ENCODE assay signal across 9 cellular contexts in genomic region chr10:11553773-11554381, GRCh38. TPM values are rescaled to one million over a fixed set of nuclear protein-coding genes. Genes with fewer than 3 reads are reported as not detected.
DNase-seq lines count a peak whose midpoint lies in the region; ATAC-seq, FAIRE-seq and TF ChIP-seq lines count a peak whose summit lies in the region.
"Had no signal": no experiment of that assay in that cellular context is flagged by ENCODE, and none has a peak within 500 bp of the region (broad histone marks: within the 10 kb centered on the region; RNA-seq: fewer than 3 reads in every experiment).

No MANE protein-coding gene starts in this region.

- POLR2A ChIA-PET in GM12878 (lab: Charles Lee) = interaction anchor here (0.6 to 1.3 kb wide), 9 partner anchors 20 to 145 kb away, joined by 3 to 5 read pairs (median 3); no protein-coding TSS in a partner anchor

- no peaks in the 10 kb centered on the region for H4K20me1 ChIP-seq in GM12878 (ENCODE audit: control insufficient read depth, insufficient read depth)

- TF ChIP-seq RAD21 in GM12878 (IDR thresholded peaks at IDR 0.05; ENCODE audit: insufficient read depth, low read depth, low read length) = no peak

- H3K27me3 ChIP-seq in GM12878 (replicated peaks in 1 of 2; ENCODE audit: control insufficient read depth in 2 of 2, insufficient read depth in 2 of 2, low read length in 1 of 2) = no peaks in the 10 kb centered on the region

- H3K9me3 ChIP-seq in GM12878 (replicated peaks; ENCODE audit: control insufficient read depth, insufficient read depth, low read length) = no peaks in the 10 kb centered on the region; the same call in 1 of the 3 replicates

- H2AFZ ChIP-seq in GM12878 (ENCODE audit: control insufficient read depth, low read depth, low read length) = no peak overlapping the region

- BruUV-seq in GM12878 (replicated peaks; lab: Mats Ljungman, UMichigan) = no TSS peak

- peak overlapping the region; percentile 93 for H3K27ac ChIP-seq in GM12878 (ENCODE audit: control insufficient read depth, insufficient read depth)

- SMC1A ChIA-PET in GM12878 (lab: Charles Lee; ENCODE audit: uncharacterized antibody, unreplicated experiment) = interaction anchor here (0.6 to 2.6 kb wide), 24 partner anchors 12 to 204 kb away, joined by 3 to 25 read pairs (median 4); no protein-coding TSS in a partner anchor

- H3K4me1 ChIP-seq in GM12878 (ENCODE audit: control insufficient read depth, insufficient read depth, low read length) = peaks cover 52% of the 10 kb centered on the region

- peak overlapping the region; percentile 86 for H3K4me2 ChIP-seq in GM12878 (ENCODE audit: control insufficient read depth, insufficient read depth)

- peaks cover 0 to 4% of the 10 kb centered on the region in 2 experiments; a peak in 1 of 4 replicates for H3K36me3 ChIP-seq in GM12878 (ENCODE audit: control insufficient read depth in 2 of 2, insufficient read depth in 2 of 2, low read length in 1 of 2)

- ATAC-seq in GM18508 (IDR thresholded peaks at IDR 0.05; ENCODE audit: insufficient read depth, unreplicated experiment) (peak; percentile 66), GM21390 (IDR thresholded peaks at IDR 0.05; ENCODE audit: unreplicated experiment) (peak; percentile 77), HG03280 (IDR thresholded peaks at IDR 0.05; ENCODE audit: unreplicated experiment) (peak; percentile 82), GM12878 (peak; percentile 95)

- 30% methylated on average over 6 of the region's 6 CpGs for WGBS in GM12878 (ENCODE audit: insufficient coverage, insufficient replicate concordance, low lambda C conversion rate, missing lambda C conversion rate)

- peaks cover 85% of the 10 kb centered on the region for H3K79me2 ChIP-seq in GM12878 (ENCODE audit: control insufficient read depth, insufficient read depth, low read length)

- CTCF ChIA-PET in GM12878 (lab: Yijun Ruan, JAX) = interaction anchor here (0.6 to 2.2 kb wide), 12 partner anchors 15 to 145 kb away, joined by 3 to 7 read pairs (median 3); no protein-coding TSS in a partner anchor

- H3K4me3 ChIP-seq in GM12878 = peak overlapping the region; percentile 57

- peak overlapping the region; percentile 75 for H3K9ac ChIP-seq in GM12878 (ENCODE audit: control insufficient read depth, insufficient read depth, low read length)

- in situ Hi-C loops in GM12878 (cut with MboI) = no loop called here

- intact Hi-C loops in GM12878 (cut with micrococcal nuclease; ENCODE audit: unreplicated experiment) = loop anchor here (2.0 kb wide), 1 partner anchor 55 kb away; no protein-coding TSS in a partner anchor

- FAIRE-seq in GM12878 (lab: Jason Lieb, UNC) = peak; percentile 93

- no peak for TF ChIP-seq EP300 in GM12878 (IDR thresholded peaks at IDR 0.05; ENCODE audit: borderline replicate concordance in 1 of 2, control insufficient read depth in 1 of 2, low read depth in 2 of 2, low read length in 2 of 2)

- TF ChIP-seq CTCF in GM12878 (IDR thresholded peaks at IDR 0.05 in 2 of 3, conservative IDR thresholded peaks at IDR 0.05 in 1 of 3; ENCODE audit: control insufficient read depth in 2 of 3, extremely low read depth in 1 of 3, insufficient read depth in 1 of 3, low read depth in 3 of 3, low read length in 3 of 3) = no peak

- RAD21 ChIA-PET in GM12878 (lab: Charles Lee; ENCODE audit: unreplicated experiment) = interaction anchor here (0.8 to 1.9 kb wide), 19 partner anchors 14 to 200 kb away, joined by 3 to 30 read pairs (median 4); no protein-coding TSS in a partner anchor

- DNase-seq in GM12878 (ENCODE audit: low read depth, low spot score) (peak; percentile 87), ureter (ENCODE audit: low spot score) (no peak), hepatic stellate cell (ENCODE audit: low spot score) (no peak), DMS79 treated with DMSO at 0.1 percent for 48 hours (lab: John Stamatoyannopoulos, UW) (no peak)
- no peak for DNase-seq in effector CD8-positive, alpha-beta T cell (lab: John Stamatoyannopoulos, UW)
- DNase-seq: NCI-H226 had no signal

- no peak for TF ChIP-seq POLR2A in GM12878 (IDR thresholded peaks at IDR 0.05; ENCODE audit: low read depth, low read length)

TF ChIP-seq in GM12878, 131 proteins besides CTCF, POLR2A, EP300 and RAD21 (continues in another document):
- no peak for TF ChIP-seq ESRRA (IDR thresholded peaks at IDR 0.05; ENCODE audit: low read length)
- no peak for TF ChIP-seq FOXM1 (IDR thresholded peaks at IDR 0.05; ENCODE audit: low read depth, low read length)
- TF ChIP-seq ZZZ3 (IDR thresholded peaks at IDR 0.05; ENCODE audit: control insufficient read depth, insufficient read length, low read depth) = no peak
- TF ChIP-seq ZNF274 (IDR thresholded peaks at IDR 0.05; ENCODE audit: insufficient read depth, insufficient read length) = no peak
- TF ChIP-seq PAX5 (IDR thresholded peaks at IDR 0.05; ENCODE audit: borderline replicate concordance, low read depth, low read length) = no peak
- TF ChIP-seq TCF7 (IDR thresholded peaks at IDR 0.05; ENCODE audit: borderline replicate concordance) = peak; percentile 28; the same call in 1 of the 2 replicates
- no peak for TF ChIP-seq SIX5 (IDR thresholded peaks at IDR 0.05; ENCODE audit: low read depth, low read length, severe bottlenecking)
- no peak for TF ChIP-seq USF1 (IDR thresholded peaks at IDR 0.05; ENCODE audit: borderline replicate concordance, extremely low read length, insufficient read depth, low read depth, low read length)
- 0 out of 3 replicates have a peak, but pooled peaks have one; percentile 43 for TF ChIP-seq POU2F2 (IDR thresholded peaks at IDR 0.05; ENCODE audit: borderline replicate concordance, low read depth, low read length)
- no peak for TF ChIP-seq HDGF (IDR thresholded peaks at IDR 0.05)
- peak; percentile 18; the same call in 1 of the 2 replicates for TF ChIP-seq SMC3 (IDR thresholded peaks at IDR 0.05; ENCODE audit: borderline replicate concordance, low read length)
- peak; percentile 77 for TF ChIP-seq MEF2A (IDR thresholded peaks at IDR 0.05; ENCODE audit: insufficient read depth, low read depth, low read length)
- TF ChIP-seq RFX5 (IDR thresholded peaks at IDR 0.05; ENCODE audit: low read depth, low read length) = no peak
- TF ChIP-seq ZNF622 (IDR thresholded peaks at IDR 0.05) = no peak
- no peak for TF ChIP-seq MTA3 (IDR thresholded peaks at IDR 0.05; ENCODE audit: borderline replicate concordance, low read length)
- TF ChIP-seq BHLHE40 (IDR thresholded peaks at IDR 0.05; ENCODE audit: borderline replicate concordance in 1 of 2, low read depth in 2 of 2, low read length in 1 of 2) = peak in 1 of 2 experiments; percentile 9; a peak in 1 of 4 replicates
- no peak for TF ChIP-seq POLR2AphosphoS5 (IDR thresholded peaks at IDR 0.05; ENCODE audit: low read length)
- no peak for TF ChIP-seq SP1 (IDR thresholded peaks at IDR 0.05; ENCODE audit: low read depth, low read length)
- no peak for TF ChIP-seq POLR2AphosphoS2 (IDR thresholded peaks at IDR 0.05; ENCODE audit: low read depth, low read length)
- TF ChIP-seq ZBED1 (IDR thresholded peaks at IDR 0.05; ENCODE audit: borderline replicate concordance) = no peak

RNA-seq across cellular contexts. Expression of gene USP6NL, which starts 57.6 kb away (rescaled TPM):
- 37.0 and 39.1 TPM in 2 replicates for total RNA-seq in GM12878 (2013; cell fraction: nucleolus; rRNA removed)
- 25.8 and 32.1 TPM in 2 replicates for total RNA-seq in GM12878 (2014; rRNA removed)
- total RNA-seq in GM12878 (2014; rRNA removed; fragmentation: Illumina TruSeq; extraction: Trizol) = 21.7 and 22.2 TPM in 2 replicates
- total RNA-seq in GM12878 (2021) = 25.0 and 27.7 TPM in 2 replicates
- 10.1 TPM for polyA plus RNA-seq in GM12878 (2011; ENCODE audit: low read depth)
- polyA plus RNA-seq in GM12878 (2011; rRNA removed) = 12.1 and 13.3 TPM in 2 replicates
- polyA plus RNA-seq in GM12878 (2011; cell fraction: cytosol; rRNA removed) = 8.0 and 9.9 TPM in 2 replicates
- polyA plus RNA-seq in GM12878 (2011; cell fraction: nucleus; rRNA removed) = 9.6 and 12.0 TPM in 2 replicates
- 14.8 and 19.1 TPM in 2 replicates for polyA plus RNA-seq in GM12878 (2012)
- 22.5 and 24.0 TPM in 2 replicates for polyA plus RNA-seq in GM12878 (2014; fragmentation: Illumina TruSeq; extraction: Trizol)
- 1 to 10 TPM; 4.0 to 6.5 TPM for polyA plus RNA-seq in GM12878 (2014; fragmentation: Nextera tagmentation; extraction: Ambion mirVana)
- 19.2 and 21.5 TPM in 2 replicates for polyA plus RNA-seq in GM12878 (2014; rRNA removed)
- polyA plus RNA-seq in GM12878 (2016; fragmentation: Nextera tagmentation; extraction: Ambion mirVana) = 10 to 100 TPM; 12.5 to 14.9 TPM
- 12.3 and 14.9 TPM in 2 replicates for polyA minus RNA-seq in GM12878 (2011; rRNA and poly(A)+ RNA removed)
- 4.0 and 5.9 TPM in 2 replicates for polyA minus RNA-seq in GM12878 (2011; cell fraction: cytosol; rRNA and poly(A)+ RNA removed)
- polyA minus RNA-seq in GM12878 (2011; cell fraction: nucleus; rRNA and poly(A)+ RNA removed) = 11.1 and 21.9 TPM in 2 replicates
- 23.2 TPM for total RNA-seq in ureter
